In the genomic region with DNA sequence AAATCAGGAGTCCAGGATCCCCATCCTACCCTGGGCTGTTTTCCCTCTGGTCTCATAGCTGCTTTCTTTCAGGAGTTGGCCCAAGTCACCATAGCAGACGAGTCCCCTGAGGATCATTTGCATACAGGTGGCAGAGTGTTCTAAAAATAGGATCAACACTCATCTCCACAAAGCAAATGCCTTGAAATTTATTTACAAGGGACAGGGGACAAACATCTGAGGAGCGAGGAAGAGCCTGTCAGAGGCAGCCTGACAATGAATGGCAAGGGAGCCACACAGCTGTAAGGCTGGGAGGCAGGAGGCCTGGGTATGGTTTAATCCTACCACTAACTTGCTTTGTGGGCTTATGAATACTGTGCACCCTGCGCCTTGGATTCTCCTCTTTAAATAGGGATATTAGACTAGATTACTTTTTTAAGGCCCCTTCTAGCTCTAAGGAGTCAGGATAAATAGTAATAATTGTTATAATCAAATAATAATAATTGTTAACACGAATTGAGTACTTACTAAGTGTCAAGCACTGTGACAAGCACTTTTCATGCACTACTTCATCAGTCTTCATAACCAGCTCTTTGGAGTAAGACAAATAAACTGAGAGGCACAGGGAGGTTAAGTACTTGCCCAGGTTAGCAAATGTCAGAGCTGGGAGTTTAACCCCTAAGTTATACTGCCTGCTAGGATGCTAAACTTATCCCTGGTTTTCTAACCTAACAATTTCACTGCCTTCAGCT, we compare ENCODE assay signal across 9 cellular contexts. TPM values are rescaled to one million over a fixed set of nuclear protein-coding genes. Genes with fewer than 3 reads are reported as not detected.
A peak's percentile ranks its signal among the peaks of the same experiment; 100 is the strongest.
DNase-seq lines count a peak whose midpoint lies in the region; ATAC-seq and TF ChIP-seq lines count a peak whose summit lies in the region.
"Had no signal": no experiment of that assay in that cellular context is flagged by ENCODE, and none has a peak within 500 bp of the region (broad histone marks: within the 10 kb centered on the region; RNA-seq: fewer than 3 reads in every experiment).

No MANE protein-coding gene starts in this region.

- H3K27ac ChIP-seq in Karpas-422 (ENCODE audit: low read length): no peak overlapping the region
- H3K27ac ChIP-seq in mucosa of rectum (ENCODE audit: low read depth in 2 of 2, low read length in 2 of 2): peak overlapping the region; percentile 23 to 52

- H3K4me2 ChIP-seq in Karpas-422 (ENCODE audit: low read depth, low read length, poor library complexity, severe bottlenecking): no peak overlapping the region

- H3K4me1 Mint-ChIP-seq in endothelial cell (ENCODE audit: unreplicated experiment): peaks cover 29% of the 10 kb centered on the region

- H3K9me3 Mint-ChIP-seq in endothelial cell (ENCODE audit: unreplicated experiment): no peaks in the 10 kb centered on the region

- H3K9me3 ChIP-seq in Karpas-422 (ENCODE audit: low read length) (no peaks in the 10 kb centered on the region), mucosa of rectum (ENCODE audit: control insufficient read depth in 2 of 2, low read length in 2 of 2) (no peaks in the 10 kb centered on the region)

- H3K27me3 Mint-ChIP-seq in endothelial cell (ENCODE audit: unreplicated experiment): peaks cover 4% of the 10 kb centered on the region

- no peaks in the 10 kb centered on the region for H4K20me1 ChIP-seq in Karpas-422 (ENCODE audit: insufficient read depth, low read depth, low read length)

- TF ChIP-seq CTCF in endothelial cell (IDR thresholded peaks at IDR 0.05; ENCODE audit: unreplicated experiment): no peak

- H3K27me3 ChIP-seq in Karpas-422 (ENCODE audit: low read length) (no peaks in the 10 kb centered on the region), mucosa of rectum (ENCODE audit: control insufficient read depth in 2 of 2, insufficient read depth in 2 of 2, low read length in 2 of 2) (peaks cover 4 to 7% of the 10 kb centered on the region in 2 donors)

- no peak overlapping the region for H3K27ac Mint-ChIP-seq in endothelial cell (ENCODE audit: unreplicated experiment)

- H3K36me3 ChIP-seq in Karpas-422 (ENCODE audit: insufficient read depth, low read length): no peaks in the 10 kb centered on the region
- no peaks in the 10 kb centered on the region for H3K36me3 ChIP-seq in mucosa of rectum (ENCODE audit: control insufficient read depth in 2 of 2, insufficient read depth in 2 of 2, low read length in 2 of 2)

- H3K4me1 ChIP-seq in Karpas-422 (ENCODE audit: low read length) (peaks cover 6% of the 10 kb centered on the region), mucosa of rectum (ENCODE audit: control insufficient read depth in 2 of 2, insufficient read depth in 2 of 2, low read length in 2 of 2) (peaks cover 0 to 11% of the 10 kb centered on the region in 2 donors)

- peak; percentile 35 for DNase-seq in Karpas-422
- peak; percentile 96 for DNase-seq in NCI-H510A treated with DMSO at 0.1 percent for 48 hours (lab: John Stamatoyannopoulos, UW)
- DNase-seq in endothelial cell (ENCODE audit: low spot score): no peak
- DNase-seq in stimulated activated CD8-positive, alpha-beta memory T cell treated with anti-CD3 and anti-CD28 coated beads, Interleukin-4, amount 100 ng/mL, for 48 hours: no peak
- DNase-seq: activated CD4-positive, alpha-beta T cell treated with anti-CD3 and anti-CD28 coated beads, Interleukin-2, amount 50 U/mL, for 4 hours had no signal

- peaks cover 8% of the 10 kb centered on the region for H3K36me3 Mint-ChIP-seq in endothelial cell (ENCODE audit: low read depth, unreplicated experiment)

- ATAC-seq in GM19043 (IDR thresholded peaks at IDR 0.05; ENCODE audit: low read depth, unreplicated experiment) (peak; percentile 43), HG02885 (IDR thresholded peaks at IDR 0.05; ENCODE audit: poor library complexity, unreplicated experiment) (no peak), GM18909 (IDR thresholded peaks at IDR 0.05; ENCODE audit: poor library complexity, unreplicated experiment) (no peak)

- H2AFZ ChIP-seq in Karpas-422 (ENCODE audit: low read length): no peak overlapping the region

- no peaks in the 10 kb centered on the region for H3K9me2 ChIP-seq in Karpas-422 (replicated peaks; ENCODE audit: insufficient read depth, low read length)

- H3K79me2 ChIP-seq in Karpas-422 (ENCODE audit: low read length): no peaks in the 10 kb centered on the region

- H3K9ac ChIP-seq in Karpas-422 (ENCODE audit: low read length): no peak overlapping the region
- no peak overlapping the region for H3K9ac ChIP-seq in mucosa of rectum (ENCODE audit: low read depth in 1 of 2, low read length in 2 of 2)

- H3K4me3 ChIP-seq in Karpas-422 (ENCODE audit: low read length) (no peak overlapping the region), mucosa of rectum (ENCODE audit: low read length in 2 of 2) (no peak overlapping the region)

- no peak overlapping the region for H3K4me3 Mint-ChIP-seq in endothelial cell (ENCODE audit: unreplicated experiment)

RNA-seq across cellular contexts. Expression of gene RAB3B, which starts 34.5 kb away (rescaled TPM):
- not detected in 2 replicates for total RNA-seq in Karpas-422 (2014; rRNA removed; shearing (Covaris generic); ENCODE audit: low replicate concordance)
- total RNA-seq in endothelial cell (ENCODE audit: unreplicated experiment): 15.1 TPM

Comparison
In these comparisons a context has a peak if more than half of its experiments do, and no peak if none do; other contexts are left out.
1. DNase-seq: peak in Karpas-422 (single experiment) and NCI-H510A treated with DMSO at 0.1 percent for 48 hours (single experiment); none in endothelial cell (single experiment) and stimulated activated CD8-positive, alpha-beta memory T cell treated with anti-CD3 and anti-CD28 coated beads, Interleukin-4, amount 100 ng/mL, for 48 hours (single experiment).
2. RNA of gene RAB3B, which starts 34.5 kb away (total RNA-seq): 15.1 TPM in endothelial cell (single experiment); not detected in Karpas-422; every median in the first group is over 10 times any median in the second.